ENCODE assay signal across 1 cellular context in the genomic region with DNA sequence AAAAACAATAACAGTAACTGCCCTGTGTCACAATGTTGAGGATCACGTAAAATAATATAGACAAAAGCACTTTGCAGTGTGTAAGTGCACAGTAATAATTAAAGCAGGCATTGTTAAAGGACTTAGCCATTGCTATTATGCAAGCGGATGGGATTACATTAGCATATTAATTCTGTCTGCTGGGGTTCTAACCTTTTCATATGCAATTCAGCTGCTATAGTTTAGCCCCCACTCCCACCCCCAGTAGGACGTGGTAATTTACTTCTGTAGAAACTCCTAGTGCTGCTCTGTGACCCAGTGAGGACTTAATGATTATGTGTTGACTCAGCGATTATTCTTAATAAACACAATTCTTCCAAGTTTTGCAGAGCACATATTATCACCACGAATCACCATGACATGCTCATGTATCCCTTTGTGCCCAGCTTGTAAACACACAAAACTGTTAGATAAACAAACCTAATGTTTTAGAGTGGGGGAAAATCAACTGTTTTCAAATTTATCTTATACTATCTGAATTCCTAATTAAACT.
A peak's percentile ranks its signal among the peaks of the same experiment; 100 is the strongest.
TF ChIP-seq lines count a peak whose summit lies in the region.

No MANE protein-coding gene starts in this region.

TF ChIP-seq in H1, 55 proteins besides CTCF, POLR2A, EP300 and RAD21:
- TF ChIP-seq FOSL1 (IDR thresholded peaks at IDR 0.05; ENCODE audit: insufficient read depth, low read depth, low read length) (no peak), MAFK (IDR thresholded peaks at IDR 0.05; ENCODE audit: low read depth, low read length) (0 out of 2 replicates have a peak, but pooled peaks have one; percentile 60), BRCA1 (IDR thresholded peaks at IDR 0.05; ENCODE audit: low read depth, low read length) (no peak)
